ENCODE assay signal across 29 cellular contexts in the genomic region with DNA sequence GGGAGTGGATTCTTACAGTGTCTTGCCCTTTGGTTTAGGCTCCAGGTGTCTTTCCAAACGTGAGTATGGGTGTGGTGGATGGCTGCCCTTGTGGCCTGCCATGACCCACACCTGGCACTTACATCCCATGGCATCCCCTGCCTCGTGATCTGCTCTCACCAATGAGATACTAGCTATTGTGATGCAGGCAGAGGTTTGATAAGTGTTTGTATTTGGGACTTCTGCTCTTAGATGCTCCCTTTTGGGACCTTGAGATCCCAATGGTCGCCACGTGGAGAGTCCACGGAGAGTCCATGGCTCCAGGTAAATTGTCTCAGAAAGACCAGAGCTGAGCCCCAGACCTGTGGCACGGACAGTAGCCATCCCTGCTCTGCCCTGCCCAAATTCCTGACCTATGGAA.
"Had no signal": no experiment of that assay in that cellular context is flagged by ENCODE, and none has a peak within 500 bp of the region (broad histone marks: within the 10 kb centered on the region; RNA-seq: fewer than 3 reads in every experiment).

No MANE protein-coding gene starts in this region.

- H3K27ac ChIP-seq: neutrophil, ovary, parathyroid adenoma, psoas muscle, right lobe of liver, sigmoid colon, stomach, thoracic aorta, thyroid gland, tibial nerve, upper lobe of left lung, vagina had no signal

- H3K27me3 ChIP-seq: neutrophil, ovary, right lobe of liver, sigmoid colon, stomach, thyroid gland, tibial nerve, upper lobe of left lung, vagina had no signal

- H3K4me3 Mint-ChIP-seq: natural killer cell treated with Interleukin-12 subunit alpha and Interleukin-12 subunit beta and Interleukin-15 and Interleukin-18, amount 100 ng/mL, for 72 hours; nephron progenitor cell; neural crest cell; stimulated activated effector memory CD8-positive, alpha-beta T cell treated with anti-CD3 and anti-CD28 coated beads, Interleukin-12 subunit alpha, Interleukin-12 subunit beta, amount 100 ng/mL, for 72 hours; stimulated activated naive B cell treated with anti-CD40 and anti-IgM and Interleukin-4, amounts not matched to agents 10 μg/mL and 1 μg/mL and 100 μg/mL, for 72 hours; stimulated activated naive CD8-positive, alpha-beta T cell treated with anti-CD3 and anti-CD28 coated beads, Interleukin-15, Interleukin-2, amounts not matched to agents 100 ng/mL and 50 ng/mL, for 24 hours had no signal

- H2AFZ ChIP-seq: parathyroid adenoma had no signal

- H3K36me3 Mint-ChIP-seq: natural killer cell treated with Interleukin-12 subunit alpha and Interleukin-12 subunit beta and Interleukin-15 and Interleukin-18, amount 100 ng/mL, for 72 hours; stimulated activated effector memory CD8-positive, alpha-beta T cell treated with anti-CD3 and anti-CD28 coated beads, Interleukin-12 subunit alpha, Interleukin-12 subunit beta, amount 100 ng/mL, for 72 hours had no signal

- H3K27me3 Mint-ChIP-seq: progenitor cell of endocrine pancreas; stimulated activated naive B cell treated with anti-CD40 and anti-IgM and Interleukin-4, amounts not matched to agents 10 μg/mL and 1 μg/mL and 100 μg/mL, for 72 hours; stimulated activated naive CD8-positive, alpha-beta T cell treated with anti-CD3 and anti-CD28 coated beads, Interleukin-15, Interleukin-2, amounts not matched to agents 100 ng/mL and 50 ng/mL, for 24 hours had no signal

- H3K27ac Mint-ChIP-seq: natural killer cell treated with Interleukin-12 subunit alpha and Interleukin-12 subunit beta and Interleukin-15 and Interleukin-18, amount 100 ng/mL, for 72 hours; nephron progenitor cell; progenitor cell of endocrine pancreas; stimulated activated effector memory CD8-positive, alpha-beta T cell treated with anti-CD3 and anti-CD28 coated beads, Interleukin-12 subunit alpha, Interleukin-12 subunit beta, amount 100 ng/mL, for 72 hours; stimulated activated naive B cell treated with anti-CD40 and anti-IgM and Interleukin-4, amounts not matched to agents 10 μg/mL and 1 μg/mL and 100 μg/mL, for 72 hours; stimulated activated naive CD8-positive, alpha-beta T cell treated with anti-CD3 and anti-CD28 coated beads, Interleukin-15, Interleukin-2, amounts not matched to agents 100 ng/mL and 50 ng/mL, for 24 hours had no signal

- H3K4me1 Mint-ChIP-seq: nephron progenitor cell, neural crest cell had no signal

- H3K9ac ChIP-seq: parathyroid adenoma had no signal

- H3K9me3 ChIP-seq: neutrophil, ovary, psoas muscle, right lobe of liver, sigmoid colon, stomach, thoracic aorta, thyroid gland, tibial nerve, upper lobe of left lung, vagina had no signal

- H3K4me1 ChIP-seq: parathyroid adenoma, psoas muscle, right lobe of liver, sigmoid colon, stomach, tibial nerve, vagina had no signal

- DNase-seq: nephron progenitor cell; nucleus accumbens; ovary; posterior cingulate gyrus; psoas muscle; right cardiac atrium; right lobe of liver; sigmoid colon; small intestine; stimulated activated CD4-positive, alpha-beta T cell treated with anti-CD3 and anti-CD28 coated beads, Interleukin-15, amount 100 ng/mL, for 24 hours; stimulated activated CD4-positive, alpha-beta T cell treated with anti-CD3 and anti-CD28 coated beads, Interleukin-2, amount 100 ng/mL, for 24 hours; stimulated activated CD4-positive, alpha-beta T cell treated with anti-CD3 and anti-CD28 coated beads, Interleukin-2, amount 100 ng/mL, for 48 hours; stimulated activated CD4-positive, alpha-beta T cell treated with anti-CD3 and anti-CD28 coated beads, Interleukin-4, amount 100 ng/mL, for 24 hours; stimulated activated naive B cell treated with anti-CD40 and anti-IgM and Interleukin-4, amounts not matched to agents 10 μg/mL and 1 μg/mL and 100 μg/mL, for 72 hours; stimulated activated naive CD4-positive, alpha-beta T cell treated with Interleukin-2 at 50 U/mL for 16 hours; stomach; thyroid gland; trophoblast cell; upper lobe of left lung had no signal

- ATAC-seq: natural killer cell treated with Interleukin-12 subunit alpha and Interleukin-12 subunit beta and Interleukin-15 and Interleukin-18, amount 100 ng/mL, for 72 hours; psoas muscle; right cardiac atrium; right lobe of liver; stimulated activated effector memory CD8-positive, alpha-beta T cell treated with anti-CD3 and anti-CD28 coated beads, Interleukin-12 subunit alpha, Interleukin-12 subunit beta, amount 100 ng/mL, for 72 hours; stimulated activated naive B cell treated with anti-CD40 and anti-IgM and Interleukin-4, amounts not matched to agents 10 μg/mL and 1 μg/mL and 100 μg/mL, for 72 hours had no signal

- H3K9me3 Mint-ChIP-seq: natural killer cell treated with Interleukin-12 subunit alpha and Interleukin-12 subunit beta and Interleukin-15 and Interleukin-18, amount 100 ng/mL, for 72 hours; nephron progenitor cell; neural crest cell; stimulated activated effector memory CD8-positive, alpha-beta T cell treated with anti-CD3 and anti-CD28 coated beads, Interleukin-12 subunit alpha, Interleukin-12 subunit beta, amount 100 ng/mL, for 72 hours; stimulated activated naive CD8-positive, alpha-beta T cell treated with anti-CD3 and anti-CD28 coated beads, Interleukin-15, Interleukin-2, amounts not matched to agents 100 ng/mL and 50 ng/mL, for 24 hours had no signal

- H3K4me3 ChIP-seq: ovary, psoas muscle, right lobe of liver, sigmoid colon, stomach, thoracic aorta, thyroid gland, tibial nerve, upper lobe of left lung, vagina had no signal

- H3K36me3 ChIP-seq: ovary, sigmoid colon, thoracic aorta, thyroid gland, vagina had no signal
